12 cellular contexts compared by ENCODE assay signal in genomic region chr1:202656951-202657646, GRCh38. TPM values are rescaled to one million over a fixed set of nuclear protein-coding genes. Genes with fewer than 3 reads are reported as not detected.
A peak's percentile ranks its signal among the peaks of the same experiment; 100 is the strongest.
DNase-seq lines count a peak whose midpoint lies in the region; ATAC-seq and TF ChIP-seq lines count a peak whose summit lies in the region.
"Had no signal": no experiment of that assay in that cellular context is flagged by ENCODE, and none has a peak within 500 bp of the region (broad histone marks: within the 10 kb centered on the region; RNA-seq: fewer than 3 reads in every experiment).

No MANE protein-coding gene starts in this region.

- DNase-seq in T47D (ENCODE audit: low read depth in 1 of 2, low spot score in 1 of 2) = peak; percentile 58 to 81
- no peak for DNase-seq in mammary epithelial cell
- DNase-seq in RWPE1 (ENCODE audit: low spot score) = peak; percentile 61
- peak; percentile 60 for DNase-seq in fibroblast of pulmonary artery (ENCODE audit: low read depth)
- DNase-seq in type B pancreatic cell (ENCODE audit: extremely low spot score, unreplicated experiment) = no peak
- no peak for DNase-seq in stimulated activated naive CD4-positive, alpha-beta T cell treated with Interleukin-2 at 50 U/mL for 16 hours (lab: John Stamatoyannopoulos, UW)
- no peak for DNase-seq in stimulated activated naive B cell treated with anti-CD40 and anti-IgM and Interleukin-4, amounts not matched to agents 10 μg/mL and 1 μg/mL and 100 μg/mL, for 72 hours
- DNase-seq: NCI-H1105; stimulated activated CD4-positive, alpha-beta T cell treated with anti-CD3 and anti-CD28 coated beads, Interleukin-15, amount 100 ng/mL, for 24 hours had no signal

- no TSS peak for BruUV-seq in mammary epithelial cell (replicated peaks; lab: Mats Ljungman, UMichigan)

- POLR2A ChIA-PET in RWPE1 (lab: Yijun Ruan, JAX; ENCODE audit: low non-redundant PET) = no interaction called here

- dilution Hi-C loops in mammary epithelial cell (cut with HindIII; ENCODE audit: low sequenced_read_pairs) = no loop called here

- H3K4me3 Mint-ChIP-seq in type B pancreatic cell = no peak overlapping the region
- no peak overlapping the region for H3K4me3 Mint-ChIP-seq in stimulated activated naive B cell treated with anti-CD40 and anti-IgM and Interleukin-4, amounts not matched to agents 10 μg/mL and 1 μg/mL and 100 μg/mL, for 72 hours

- ATAC-seq in stimulated activated naive B cell treated with anti-CD40 and anti-IgM and Interleukin-4, amounts not matched to agents 10 μg/mL and 1 μg/mL and 100 μg/mL, for 72 hours (replicated peaks) = no peak
- no peak for ATAC-seq in HG03139 (IDR thresholded peaks at IDR 0.05; ENCODE audit: unreplicated experiment)

- H3K27ac Mint-ChIP-seq in type B pancreatic cell = no peak overlapping the region
- H3K27ac Mint-ChIP-seq in stimulated activated naive B cell treated with anti-CD40 and anti-IgM and Interleukin-4, amounts not matched to agents 10 μg/mL and 1 μg/mL and 100 μg/mL, for 72 hours = no peak overlapping the region

- H3K27ac ChIP-seq in mammary epithelial cell (ENCODE audit: insufficient read depth, low read depth, low read length) (no peak overlapping the region), RWPE1 (no peak overlapping the region)
- H3K27ac ChIP-seq: thoracic aorta had no signal

- H3K9me3 ChIP-seq in mammary epithelial cell (replicated peaks; ENCODE audit: insufficient read depth, low read length) = no peaks in the 10 kb centered on the region
- H3K9me3 ChIP-seq: thoracic aorta had no signal

- H3K27me3 Mint-ChIP-seq in type B pancreatic cell = peaks cover 55% of the 10 kb centered on the region
- peaks cover 53 to 79% of the 10 kb centered on the region in 2 donors for H3K27me3 Mint-ChIP-seq in stimulated activated naive B cell treated with anti-CD40 and anti-IgM and Interleukin-4, amounts not matched to agents 10 μg/mL and 1 μg/mL and 100 μg/mL, for 72 hours

- intact Hi-C loops in mammary epithelial cell (cut with micrococcal nuclease) = no loop called here

- H3K27me3 ChIP-seq in mammary epithelial cell (ENCODE audit: insufficient read depth, low read length) = peaks cover 2% of the 10 kb centered on the region

- H3K4me3 ChIP-seq in mammary epithelial cell (replicated peaks in 1 of 3; ENCODE audit: insufficient read depth in 1 of 3, low read depth in 2 of 3, low read length in 3 of 3) (no peak overlapping the region), fibroblast of pulmonary artery (replicated peaks; ENCODE audit: low read depth, low read length) (no peak overlapping the region)
- H3K4me3 ChIP-seq: thoracic aorta had no signal

- no peaks in the 10 kb centered on the region for H4K20me1 ChIP-seq in mammary epithelial cell (ENCODE audit: insufficient read depth, low read length)

- no peaks in the 10 kb centered on the region for H3K36me3 Mint-ChIP-seq in type B pancreatic cell
- no peaks in the 10 kb centered on the region for H3K36me3 Mint-ChIP-seq in stimulated activated naive B cell treated with anti-CD40 and anti-IgM and Interleukin-4, amounts not matched to agents 10 μg/mL and 1 μg/mL and 100 μg/mL, for 72 hours

- no peaks in the 10 kb centered on the region for H3K9me3 Mint-ChIP-seq in type B pancreatic cell
- no peaks in the 10 kb centered on the region for H3K9me3 Mint-ChIP-seq in stimulated activated naive B cell treated with anti-CD40 and anti-IgM and Interleukin-4, amounts not matched to agents 10 μg/mL and 1 μg/mL and 100 μg/mL, for 72 hours

- CTCF ChIA-PET in mammary epithelial cell (lab: Charles Lee; ENCODE audit: low non-redundant PET) = no interaction called here
- CTCF ChIA-PET in RWPE1 (lab: Yijun Ruan, JAX) = interaction anchor here (0.6 to 1.0 kb wide), 3 partner anchors 60 to 271 kb away, joined by 3 to 4 read pairs (median 4); no protein-coding TSS in a partner anchor

- no peaks in the 10 kb centered on the region for H3K36me3 ChIP-seq in mammary epithelial cell (ENCODE audit: insufficient read depth, low read length)
- H3K36me3 ChIP-seq: thoracic aorta had no signal

- no peaks in the 10 kb centered on the region for H3K4me1 ChIP-seq in mammary epithelial cell (ENCODE audit: insufficient read depth, low read length)

- in situ Hi-C loops in T47D (cut with HindIII; ENCODE audit: low pct_unique_long_range_greater_than_20kb, low sequenced_read_pairs) = no loop called here
- in situ Hi-C loops in mammary epithelial cell (cut with MboI; ENCODE audit: low sequenced_read_pairs in 2 of 2) = no loop called here

- no peaks in the 10 kb centered on the region for H3K79me2 ChIP-seq in mammary epithelial cell (ENCODE audit: insufficient read depth, low read length)

- peaks cover 24% of the 10 kb centered on the region for H3K4me1 Mint-ChIP-seq in type B pancreatic cell (ENCODE audit: unreplicated experiment)
- H3K4me1 Mint-ChIP-seq in stimulated activated naive B cell treated with anti-CD40 and anti-IgM and Interleukin-4, amounts not matched to agents 10 μg/mL and 1 μg/mL and 100 μg/mL, for 72 hours = peaks cover 4 to 6% of the 10 kb centered on the region in 2 donors

- H3K9ac ChIP-seq in mammary epithelial cell (ENCODE audit: insufficient read depth, low read length) = no peak overlapping the region

- TF ChIP-seq CTCF in mammary epithelial cell (conservative IDR thresholded peaks at IDR 0.05 in 1 of 2, IDR thresholded peaks at IDR 0.05 in 1 of 2; ENCODE audit: extremely low read depth in 1 of 2, insufficient read depth in 1 of 2, low read depth in 1 of 2, low read length in 2 of 2) (peak in 1 of 2 donors; percentile 9), RWPE1 (conservative IDR thresholded peaks at IDR 0.05; ENCODE audit: low read depth) (no peak), fibroblast of pulmonary artery (IDR thresholded peaks at IDR 0.05; ENCODE audit: low read length, missing control alignments) (peak; percentile 39), type B pancreatic cell (conservative IDR thresholded peaks at IDR 0.05) (peak; percentile 57)

- WGBS in mammary epithelial cell (ENCODE audit: low coverage, missing lambda C conversion rate) = 53% methylated on average over 7 of the region's 7 CpGs

- H2AFZ ChIP-seq in mammary epithelial cell (ENCODE audit: low read depth, low read length) = no peak overlapping the region

- no peak overlapping the region for H3K4me2 ChIP-seq in mammary epithelial cell (ENCODE audit: insufficient read depth, low read depth, low read length)

RNA-seq across cellular contexts. Expression of gene SYT2, which starts 53.2 kb away (rescaled TPM):
- under 1 TPM in 1 of 2 donors, not detected in 1; 0.07 TPM for total RNA-seq in mammary epithelial cell
- 0.01 TPM for polyA plus RNA-seq in mammary epithelial cell
- 0.47 TPM for polyA minus RNA-seq in mammary epithelial cell
- 4.9 and 11.9 TPM in 2 replicates for total RNA-seq in type B pancreatic cell (ENCODE audit: low replicate concordance)
- total RNA-seq: lower leg skin had no signal

Comparison
In these comparisons a context has a peak if more than half of its experiments do, and no peak if none do; other contexts are left out.
1. DNase-seq: peak in T47D (2 of 2), RWPE1 (single experiment) and fibroblast of pulmonary artery (single experiment); none in mammary epithelial cell (single experiment), type B pancreatic cell (single experiment), stimulated activated naive CD4-positive, alpha-beta T cell treated with Interleukin-2 at 50 U/mL for 16 hours (single experiment) and stimulated activated naive B cell treated with anti-CD40 and anti-IgM and Interleukin-4, amounts not matched to agents 10 μg/mL and 1 μg/mL and 100 μg/mL, for 72 hours (single experiment).